1 cellular context compared by ENCODE assay signal in the genomic region with DNA sequence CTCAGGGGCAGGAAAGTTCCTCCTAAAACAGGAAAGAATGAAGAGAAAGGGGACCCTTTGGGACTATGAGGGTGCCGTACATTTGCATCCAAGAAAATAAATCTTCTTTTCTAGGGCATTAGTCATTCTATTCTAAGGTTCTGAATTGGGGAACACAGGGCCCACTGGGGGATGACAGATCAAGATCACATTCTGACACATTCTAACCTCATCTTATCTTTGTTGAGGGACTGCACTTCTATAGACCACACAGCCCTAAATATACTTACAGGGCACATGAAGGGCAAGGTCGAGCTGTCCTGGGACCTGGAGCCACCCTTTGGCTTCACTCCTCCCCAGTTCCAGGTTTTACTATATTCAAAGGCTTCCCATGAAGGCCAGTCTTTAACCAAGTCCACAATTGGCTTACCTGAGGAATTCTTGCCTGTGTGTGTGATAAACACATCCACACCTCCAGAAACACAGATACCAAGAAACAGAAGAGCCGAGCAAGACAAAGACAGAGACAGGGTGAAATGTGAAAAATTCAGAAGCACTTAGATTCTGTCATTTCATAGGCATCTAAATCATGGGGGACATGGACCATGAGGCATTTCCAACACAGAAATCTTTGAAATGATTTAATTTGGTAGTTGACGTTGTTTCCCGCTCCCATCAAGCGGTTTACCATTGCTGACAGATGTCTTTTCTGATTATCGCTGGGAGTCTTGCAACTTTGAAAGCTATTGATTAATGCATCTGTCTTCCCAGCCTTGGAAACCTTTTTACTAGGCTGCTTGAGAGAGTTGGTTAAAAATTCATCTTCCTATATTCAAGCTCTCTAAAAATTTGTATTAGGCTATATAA.
TF ChIP-seq lines count a peak whose summit lies in the region.

No MANE protein-coding gene starts in this region.

TF ChIP-seq in K562, 482 proteins besides CTCF, POLR2A, EP300 and RAD21 (continued from another document and continues in another):
- no peak for TF ChIP-seq ZNF224 (CRISPR knock-in tag; IDR thresholded peaks at IDR 0.05)
- TF ChIP-seq RUNX1 (IDR thresholded peaks at IDR 0.05; ENCODE audit: low read depth), result no peak
- TF ChIP-seq RBBP5 (IDR thresholded peaks at IDR 0.05; ENCODE audit: borderline replicate concordance, insufficient read depth, low read length, poor library complexity, severe bottlenecking), result no peak
- TF ChIP-seq ZNF316 (IDR thresholded peaks at IDR 0.05), result no peak; the same call in 1 of the 2 replicates
- TF ChIP-seq PHF21A (IDR thresholded peaks at IDR 0.05; ENCODE audit: borderline replicate concordance, low read depth), result no peak
- TF ChIP-seq SNIP1 (IDR thresholded peaks at IDR 0.05; ENCODE audit: low read depth), result no peak
- TF ChIP-seq KDM5B (IDR thresholded peaks at IDR 0.05; ENCODE audit: insufficient replicate concordance, low read depth, low read length), result no peak
- TF ChIP-seq ZNF766 (CRISPR knock-in tag; conservative IDR thresholded peaks at IDR 0.05), result peak; percentile 59; the same call in 1 of the 2 replicates
- TF ChIP-seq, protein P1, sequence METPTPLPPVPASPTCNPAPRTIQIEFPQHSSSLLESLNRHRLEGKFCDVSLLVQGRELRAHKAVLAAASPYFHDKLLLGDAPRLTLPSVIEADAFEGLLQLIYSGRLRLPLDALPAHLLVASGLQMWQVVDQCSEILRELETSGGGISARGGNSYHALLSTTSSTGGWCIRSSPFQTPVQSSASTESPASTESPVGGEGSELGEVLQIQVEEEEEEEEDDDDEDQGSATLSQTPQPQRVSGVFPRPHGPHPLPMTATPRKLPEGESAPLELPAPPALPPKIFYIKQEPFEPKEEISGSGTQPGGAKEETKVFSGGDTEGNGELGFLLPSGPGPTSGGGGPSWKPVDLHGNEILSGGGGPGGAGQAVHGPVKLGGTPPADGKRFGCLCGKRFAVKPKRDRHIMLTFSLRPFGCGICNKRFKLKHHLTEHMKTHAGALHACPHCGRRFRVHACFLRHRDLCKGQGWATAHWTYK (CRISPR knock-in tag; IDR thresholded peaks at IDR 0.05), result no peak
- no peak for TF ChIP-seq IRF2 (CRISPR knock-in tag; IDR thresholded peaks at IDR 0.05)
- no peak for TF ChIP-seq ZNF695 (CRISPR knock-in tag; IDR thresholded peaks at IDR 0.05)
- TF ChIP-seq MXI1 (IDR thresholded peaks at IDR 0.05; ENCODE audit: low read depth, low read length), result no peak
- TF ChIP-seq ZBTB34 (CRISPR knock-in tag; IDR thresholded peaks at IDR 0.05), result no peak
- no peak for TF ChIP-seq KAT2B (IDR thresholded peaks at IDR 0.05; ENCODE audit: low read depth, low read length)
- no peak for TF ChIP-seq NR0B1 (IDR thresholded peaks at IDR 0.05; ENCODE audit: partially characterized antibody)
- no peak for TF ChIP-seq THAP12 (CRISPR knock-in tag; IDR thresholded peaks at IDR 0.05)
- TF ChIP-seq ATF4 (CRISPR knock-in tag; IDR thresholded peaks at IDR 0.05), result no peak
- no peak for TF ChIP-seq ETV1 (tag; conservative IDR thresholded peaks at IDR 0.05; ENCODE audit: low read depth)
- no peak for TF ChIP-seq ZNF212 (CRISPR knock-in tag; IDR thresholded peaks at IDR 0.05)
- TF ChIP-seq CAMTA2 (CRISPR knock-in tag; conservative IDR thresholded peaks at IDR 0.05), result no peak
- 0 out of 4 replicates have a peak, but pooled peaks of 1 of the 2 experiments have one; percentile 4 for TF ChIP-seq TRIM24 (IDR thresholded peaks at IDR 0.05)
- no peak for TF ChIP-seq CCAR2 (IDR thresholded peaks at IDR 0.05; ENCODE audit: low read depth, low read length)
- TF ChIP-seq SMAD2 (IDR thresholded peaks at IDR 0.05; ENCODE audit: low read depth, low read length), result no peak
- no peak for TF ChIP-seq ZNF444 (CRISPR knock-in tag; IDR thresholded peaks at IDR 0.05)
- TF ChIP-seq SMARCC2 (IDR thresholded peaks at IDR 0.05; ENCODE audit: low read depth), result 0 out of 2 replicates have a peak, but pooled peaks have one; percentile 17
- TF ChIP-seq SOX6 (IDR thresholded peaks at IDR 0.05), result no peak; the same call in 1 of the 2 replicates
- no peak for TF ChIP-seq ZZZ3 (IDR thresholded peaks at IDR 0.05)
- no peak for TF ChIP-seq MTA2 (IDR thresholded peaks at IDR 0.05; ENCODE audit: low read depth)
- TF ChIP-seq KAT8 (IDR thresholded peaks at IDR 0.05; ENCODE audit: low read depth), result no peak
- no peak for TF ChIP-seq MAZ (CRISPR knock-in tag; conservative IDR thresholded peaks at IDR 0.05 in 1 of 2, IDR thresholded peaks at IDR 0.05 in 1 of 2)
- no peak for TF ChIP-seq NR3C1 (CRISPR knock-in tag; IDR thresholded peaks at IDR 0.05)
- no peak for TF ChIP-seq ZNF655 (CRISPR knock-in tag; IDR thresholded peaks at IDR 0.05)
- TF ChIP-seq MGA (IDR thresholded peaks at IDR 0.05), result no peak
- TF ChIP-seq U2AF1 (optimal IDR thresholded peaks at IDR 0.05; ENCODE audit: low read depth, low read length), result no peak
- TF ChIP-seq TARDBP (IDR thresholded peaks at IDR 0.05), result no peak; the same call in 1 of the 2 replicates
- TF ChIP-seq ZNF511 (CRISPR knock-in tag; IDR thresholded peaks at IDR 0.05), result no peak
- peak; percentile 74; the same call in 1 of the 2 replicates for TF ChIP-seq ZNF644 (tag; IDR thresholded peaks at IDR 0.05; ENCODE audit: low read depth)
- no peak for TF ChIP-seq CHD1 (IDR thresholded peaks at IDR 0.05; ENCODE audit: low read length)
